In genomic region chr5:63613430-63613829, GRCh38 we compare ENCODE assay signal across 31 cellular contexts.
"Had no signal": no experiment of that assay in that cellular context is flagged by ENCODE, and none has a peak within 500 bp of the region (broad histone marks: within the 10 kb centered on the region; RNA-seq: fewer than 3 reads in every experiment).

No MANE protein-coding gene starts in this region.

- H3K27me3 ChIP-seq: pancreas, stomach, testis, thyroid gland, transverse colon, upper lobe of left lung, vagina had no signal

- FAIRE-seq: keratinocyte, pancreas had no signal

- H3K27me3 Mint-ChIP-seq: naive thymus-derived CD8-positive, alpha-beta T cell; stimulated activated naive B cell treated with anti-CD40 and anti-IgM and Interleukin-4, amounts not matched to agents 10 μg/mL and 1 μg/mL and 100 μg/mL, for 72 hours had no signal

- ATAC-seq: left cardiac atrium; left lobe of liver; left ventricle myocardium superior; lower lobe of right lung; naive thymus-derived CD8-positive, alpha-beta T cell; pancreas; right cardiac atrium; sciatic nerve; stimulated activated naive B cell treated with anti-CD40 and anti-IgM and Interleukin-4, amounts not matched to agents 10 μg/mL and 1 μg/mL and 100 μg/mL, for 72 hours; stimulated activated naive CD8-positive, alpha-beta T cell treated with anti-CD3 and anti-CD28 coated beads, Interleukin-15, Interleukin-2, amounts not matched to agents 100 U/mL and 50 U/mL, for 24 hours had no signal

- H3K27ac Mint-ChIP-seq: naive thymus-derived CD8-positive, alpha-beta T cell; nephron; stimulated activated naive B cell treated with anti-CD40 and anti-IgM and Interleukin-4, amounts not matched to agents 10 μg/mL and 1 μg/mL and 100 μg/mL, for 72 hours had no signal

- H3K4me3 ChIP-seq: lower lobe of right lung, pancreas, prostate gland, skin epidermis, stomach, testis, thyroid gland, transverse colon, upper lobe of left lung, vagina had no signal

- DNase-seq: kidney glomerular epithelial cell; left cardiac atrium; left ventricle myocardium superior; lower lobe of right lung; mammary epithelial cell; mesenchymal stem cell; naive thymus-derived CD8-positive, alpha-beta T cell; nucleus accumbens; pancreas; posterior cingulate gyrus; retina; right cardiac atrium; stimulated activated CD4-positive, alpha-beta T cell treated with anti-CD3 and anti-CD28 coated beads, Interleukin-12 subunit alpha, Interleukin-12 subunit beta, amount 100 ng/mL, for 4 hours; stimulated activated CD4-positive, alpha-beta T cell treated with anti-CD3 and anti-CD28 coated beads, Interleukin-15, amount 100 ng/mL, for 24 hours; stimulated activated CD4-positive, alpha-beta T cell treated with anti-CD3 and anti-CD28 coated beads, Interleukin-2, amount 100 ng/mL, for 24 hours; stimulated activated CD4-positive, alpha-beta T cell treated with anti-CD3 and anti-CD28 coated beads, Interleukin-4, amount 100 ng/mL, for 1 hour; stimulated activated naive B cell treated with anti-CD40 and anti-IgM and Interleukin-4, amounts not matched to agents 10 μg/mL and 1 μg/mL and 100 μg/mL, for 72 hours; stimulated activated naive CD8-positive, alpha-beta T cell treated with anti-CD3 and anti-CD28 coated beads, Interleukin-15, Interleukin-2, amounts not matched to agents 100 U/mL and 50 U/mL, for 24 hours; stomach; testis; thyroid gland; transverse colon; upper lobe of left lung had no signal

- H3K27ac ChIP-seq: lower lobe of right lung, pancreas, prostate gland, skin epidermis, stomach, testis, thyroid gland, transverse colon, upper lobe of left lung, vagina had no signal

- H3K9me3 ChIP-seq: lower lobe of right lung, pancreas, prostate gland, stomach, testis, thyroid gland, upper lobe of left lung, vagina had no signal

- H3K9me3 Mint-ChIP-seq: nephron, neural crest cell had no signal

- H3K36me3 ChIP-seq: lower lobe of right lung, pancreas, prostate gland, stomach, thyroid gland, transverse colon, upper lobe of left lung, vagina had no signal

- H3K4me1 Mint-ChIP-seq: naive thymus-derived CD8-positive, alpha-beta T cell; nephron; neural crest cell; stimulated activated naive B cell treated with anti-CD40 and anti-IgM and Interleukin-4, amounts not matched to agents 10 μg/mL and 1 μg/mL and 100 μg/mL, for 72 hours had no signal

- H3K4me3 Mint-ChIP-seq: naive thymus-derived CD8-positive, alpha-beta T cell; nephron; neural crest cell; stimulated activated naive B cell treated with anti-CD40 and anti-IgM and Interleukin-4, amounts not matched to agents 10 μg/mL and 1 μg/mL and 100 μg/mL, for 72 hours had no signal

- H3K36me3 Mint-ChIP-seq: naive thymus-derived CD8-positive, alpha-beta T cell; stimulated activated naive B cell treated with anti-CD40 and anti-IgM and Interleukin-4, amounts not matched to agents 10 μg/mL and 1 μg/mL and 100 μg/mL, for 72 hours had no signal

- H3K4me1 ChIP-seq: lower lobe of right lung, pancreas, prostate gland, stomach, testis, thyroid gland, transverse colon, upper lobe of left lung, vagina had no signal
